In genomic region chr7:6612819-6613218, GRCh38 we compare ENCODE assay signal across 1 cellular context.
TF ChIP-seq lines count a peak whose summit lies in the region.

No MANE protein-coding gene starts in this region.

TF ChIP-seq in H1, 55 proteins besides CTCF, POLR2A, EP300 and RAD21:
- no peak for TF ChIP-seq TBP (IDR thresholded peaks at IDR 0.05; ENCODE audit: low read depth, low read length)
- no peak for TF ChIP-seq PHF8 (conservative IDR thresholded peaks at IDR 0.05; ENCODE audit: low read depth, low read length)
- no peak for TF ChIP-seq KDM1A (IDR thresholded peaks at IDR 0.05; ENCODE audit: borderline replicate concordance, low read length)
- TF ChIP-seq EGR1 (IDR thresholded peaks at IDR 0.05; ENCODE audit: borderline replicate concordance, low read depth, low read length): no peak
- TF ChIP-seq NRF1 (IDR thresholded peaks at IDR 0.05; ENCODE audit: low read depth, low read length): no peak
- no peak for TF ChIP-seq NANOG (IDR thresholded peaks at IDR 0.05; ENCODE audit: insufficient read depth, low read depth, low read length, poor library complexity, severe bottlenecking)
- no peak for TF ChIP-seq CBX5 (IDR thresholded peaks at IDR 0.05; ENCODE audit: low read depth, low read length)
- no peak for TF ChIP-seq GABPA (IDR thresholded peaks at IDR 0.05; ENCODE audit: borderline replicate concordance, insufficient read depth, low read length)
- TF ChIP-seq KDM5A (IDR thresholded peaks at IDR 0.05; ENCODE audit: low read length): no peak
- no peak for TF ChIP-seq RNF2 (IDR thresholded peaks at IDR 0.05; ENCODE audit: borderline replicate concordance, low read depth, low read length, missing control alignments, poor library complexity, severe bottlenecking)
- no peak for TF ChIP-seq TAF1 (IDR thresholded peaks at IDR 0.05; ENCODE audit: low read depth, low read length)
- TF ChIP-seq CBX8 (IDR thresholded peaks at IDR 0.05; ENCODE audit: borderline replicate concordance, low read depth, low read length): no peak
